In the genomic region with DNA sequence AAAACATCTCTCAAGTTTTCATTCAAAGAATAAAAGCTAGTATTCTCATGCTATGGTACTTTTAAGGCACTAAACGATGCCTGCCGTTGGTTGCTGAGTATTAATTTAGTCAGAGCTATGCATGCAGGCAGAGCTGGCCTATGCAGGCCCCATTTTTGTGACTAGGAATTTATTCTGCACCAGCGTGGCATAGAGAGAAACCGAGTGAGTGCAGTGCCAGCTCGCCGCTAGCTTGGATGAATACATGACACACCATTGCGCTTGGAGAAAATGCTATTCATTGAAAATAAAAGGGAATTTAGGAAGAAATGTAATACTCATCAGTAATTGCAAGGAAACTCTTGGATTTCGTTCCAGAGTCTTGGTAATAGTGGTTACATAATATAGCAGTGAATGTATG, we compare ENCODE assay signal across 9 cellular contexts.
"Had no signal": no experiment of that assay in that cellular context is flagged by ENCODE, and none has a peak within 500 bp of the region (broad histone marks: within the 10 kb centered on the region; RNA-seq: fewer than 3 reads in every experiment).

No MANE protein-coding gene starts in this region.

- H3K4me3 ChIP-seq: GM23338, HAP-1 had no signal

- H3K9me3 ChIP-seq: HAP-1 had no signal

- H3K4me2 ChIP-seq: GM23338, KMS-11 had no signal

- ATAC-seq: GM23338, HCT116, HepG2 had no signal

- H3K27ac ChIP-seq: HL-60, KMS-11 had no signal

- DNase-seq: H7, HFFc6, KBM-7 had no signal

- H3K9ac ChIP-seq: KMS-11 had no signal

- H3K36me3 ChIP-seq: HAP-1 had no signal

- FAIRE-seq: HepG2 had no signal

- H3K4me1 ChIP-seq: HAP-1 had no signal

- H2AFZ ChIP-seq: GM23338 had no signal
